18 cellular contexts compared by ENCODE assay signal in the genomic region with DNA sequence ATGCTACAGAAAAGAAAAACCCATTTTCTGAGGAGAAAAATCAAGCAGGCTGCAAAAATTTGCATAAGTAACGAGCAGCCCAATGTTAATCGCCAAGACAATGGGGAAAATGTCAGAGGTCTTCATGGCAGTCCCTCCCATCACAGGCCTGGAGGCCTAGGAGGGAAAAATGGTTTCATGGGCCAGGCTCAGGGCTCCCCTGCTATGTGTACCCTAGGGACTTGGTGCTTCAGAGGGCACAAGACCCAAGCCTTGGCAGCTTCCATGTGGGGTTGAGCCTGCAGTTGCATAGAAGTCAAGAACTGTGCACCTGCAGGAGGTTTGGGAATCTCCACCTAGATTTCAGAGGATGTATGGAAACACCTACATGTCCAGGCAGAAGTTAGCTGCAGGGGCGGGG. TPM values are rescaled to one million over a fixed set of nuclear protein-coding genes. Genes with fewer than 3 reads are reported as not detected.
A peak's percentile ranks its signal among the peaks of the same experiment; 100 is the strongest.
DNase-seq lines count a peak whose midpoint lies in the region; ATAC-seq, FAIRE-seq and TF ChIP-seq lines count a peak whose summit lies in the region.
"Had no signal": no experiment of that assay in that cellular context is flagged by ENCODE, and none has a peak within 500 bp of the region (broad histone marks: within the 10 kb centered on the region; RNA-seq: fewer than 3 reads in every experiment).

No MANE protein-coding gene starts in this region.

- no peaks in the 10 kb centered on the region for H3K27me3 ChIP-seq in BLaER1
- no peaks in the 10 kb centered on the region for H3K27me3 ChIP-seq in K562 (ENCODE audit: control insufficient read depth in 2 of 2, insufficient read depth in 2 of 2, low read length in 2 of 2)
- no peaks in the 10 kb centered on the region for H3K27me3 ChIP-seq in HepG2 (ENCODE audit: control insufficient read depth in 1 of 2, insufficient read depth in 2 of 2, low read length in 2 of 2)
- H3K27me3 ChIP-seq in spleen (replicated peaks in 1 of 7), result no peaks in the 10 kb centered on the region

- H3K4me3 ChIP-seq in BLaER1 (peak overlapping the region; percentile 36; the same call in 1 of the 2 replicates), K562 (no peak overlapping the region), HepG2 (replicated peaks in 1 of 3; ENCODE audit: insufficient read depth in 1 of 3, low read depth in 2 of 3, low read length in 3 of 3) (no peak overlapping the region), spleen (no peak overlapping the region)

- ATAC-seq in K562, result no peak
- ATAC-seq in HepG2, result no peak
- no peak for ATAC-seq in omental fat pad (ENCODE audit: low FRiP score)
- ATAC-seq: CD8-positive, alpha-beta T cell had no signal

- WGBS in K562 (ENCODE audit: insufficient coverage, low coverage, missing lambda C conversion rate), result 100% methylated on average over 1 of the region's 3 CpGs
- WGBS in HepG2 (ENCODE audit: low lambda C conversion rate), result 99% methylated on average over 3 of the region's 3 CpGs
- 93 to 100% (median 98%) methylated on average over 3 of the region's 3 CpGs for WGBS in spleen, 5 donors

- TF ChIP-seq EP300 in K562 (IDR thresholded peaks at IDR 0.05; ENCODE audit: low read length), result no peak
- TF ChIP-seq EP300 in HepG2 (IDR thresholded peaks at IDR 0.05; ENCODE audit: low read depth in 2 of 2, low read length in 2 of 2), result no peak
- TF ChIP-seq EP300 in HepG2 (CRISPR knock-in tag; IDR thresholded peaks at IDR 0.05; ENCODE audit: borderline replicate concordance), result no peak

- no peaks in the 10 kb centered on the region for H3K27me3 Mint-ChIP-seq in endothelial cell (ENCODE audit: unreplicated experiment)
- H3K27me3 Mint-ChIP-seq: CD4-positive, CD25-positive, alpha-beta regulatory T cell had no signal

- H3K9me3 Mint-ChIP-seq in endothelial cell (ENCODE audit: unreplicated experiment), result no peaks in the 10 kb centered on the region

- peaks cover 36% of the 10 kb centered on the region for H3K9me3 ChIP-seq in BLaER1
- no peaks in the 10 kb centered on the region for H3K9me3 ChIP-seq in K562 (replicated peaks; ENCODE audit: control insufficient read depth, insufficient read depth, low read depth, low read length)
- H3K9me3 ChIP-seq in HepG2 (ENCODE audit: low read length), result peaks cover 13% of the 10 kb centered on the region; the same call in 1 of the 2 replicates
- peaks cover 0 to 31% (median 26%) of the 10 kb centered on the region in 8 donors for H3K9me3 ChIP-seq in spleen
- H3K9me3 ChIP-seq: Caco-2 had no signal

- H3K4me1 Mint-ChIP-seq in endothelial cell (ENCODE audit: unreplicated experiment), result peaks cover 12% of the 10 kb centered on the region

- H3K4me3 Mint-ChIP-seq in endothelial cell (ENCODE audit: unreplicated experiment), result peak overlapping the region; percentile 32
- H3K4me3 Mint-ChIP-seq: CD8-positive, alpha-beta T cell had no signal

- H4K20me1 ChIP-seq in BLaER1 (no peaks in the 10 kb centered on the region), K562 (replicated peaks; ENCODE audit: control insufficient read depth, insufficient read depth, low read length) (no peaks in the 10 kb centered on the region), HepG2 (ENCODE audit: insufficient read depth, low read length) (no peaks in the 10 kb centered on the region)

- TF ChIP-seq CTCF in K562 (IDR thresholded peaks at IDR 0.05 in 2 of 3, conservative IDR thresholded peaks at IDR 0.05 in 1 of 3; ENCODE audit: insufficient read depth in 2 of 3, low read depth in 1 of 3, low read length in 3 of 3) (no peak), endothelial cell (IDR thresholded peaks at IDR 0.05; ENCODE audit: unreplicated experiment) (no peak), HepG2 (CRISPR knock-in tag; IDR thresholded peaks at IDR 0.05) (no peak), omental fat pad (IDR thresholded peaks at IDR 0.05) (no peak), spleen (IDR thresholded peaks at IDR 0.05 in 8 of 11, conservative IDR thresholded peaks at IDR 0.05 in 3 of 11) (no peak)

- H3K79me2 ChIP-seq in K562 (ENCODE audit: control insufficient read depth, insufficient read depth, low read length) (peaks cover 18% of the 10 kb centered on the region), HepG2 (ENCODE audit: insufficient read depth, low read length) (peaks cover 5% of the 10 kb centered on the region)

- CTCF ChIA-PET in K562 (lab: Yijun Ruan, JAX; ENCODE audit: low intra/inter-chr PET ratio), result no interaction called here
- CTCF ChIA-PET in HepG2 (lab: Yijun Ruan, JAX; ENCODE audit: low intra/inter-chr PET ratio, low total read pairs), result no interaction called here

- H3K36me3 ChIP-seq in BLaER1 (peaks cover 79% of the 10 kb centered on the region), K562 (ENCODE audit: control insufficient read depth, insufficient read depth, low read length) (peaks cover 42% of the 10 kb centered on the region; the same call in 1 of the 3 replicates), HepG2 (replicated peaks in 1 of 2; ENCODE audit: control insufficient read depth in 1 of 2, insufficient read depth in 2 of 2, low read length in 2 of 2) (peaks cover 7 to 50% of the 10 kb centered on the region in 2 experiments), spleen (peaks cover 0 to 100% (median 63%) of the 10 kb centered on the region in 6 donors)

- peaks cover 25% of the 10 kb centered on the region for H3K36me3 Mint-ChIP-seq in endothelial cell (ENCODE audit: low read depth, unreplicated experiment)

- H3K27ac Mint-ChIP-seq in endothelial cell (ENCODE audit: unreplicated experiment), result no peak overlapping the region
- H3K27ac Mint-ChIP-seq: CD8-positive, alpha-beta T cell had no signal

- in situ Hi-C loops in K562 (cut with MboI), result no loop called here
- in situ Hi-C loops in HepG2 (cut with HindIII; ENCODE audit: extremely low pct_ligation_motif_present, low pct_unique_long_range_greater_than_20kb), result no loop called here

- H3K4me1 ChIP-seq in BLaER1, result no peaks in the 10 kb centered on the region
- H3K4me1 ChIP-seq in K562 (replicated peaks in 1 of 2; ENCODE audit: control insufficient read depth in 2 of 2, insufficient read depth in 2 of 2, low read length in 2 of 2), result no peaks in the 10 kb centered on the region; a peak in 1 of 5 replicates
- no peaks in the 10 kb centered on the region for H3K4me1 ChIP-seq in HepG2 (ENCODE audit: insufficient read depth, low read length)
- H3K4me1 ChIP-seq in spleen, result peaks cover 0 to 7% (median 0%) of the 10 kb centered on the region in 6 donors
- H3K4me1 ChIP-seq: Caco-2 had no signal

- DNase-seq in K562 (ENCODE audit: extremely low read depth in 1 of 4, low spot score in 3 of 4), result no peak
- DNase-seq in endothelial cell (ENCODE audit: low spot score), result no peak
- no peak for DNase-seq in HepG2 (ENCODE audit: low spot score)
- DNase-seq in omental fat pad (ENCODE audit: low spot score), result no peak
- no peak for DNase-seq in spleen
- DNase-seq: 8988T; Caco-2; CD4-positive, CD25-positive, alpha-beta regulatory T cell; CD8-positive, alpha-beta T cell; DMS153; DND-41; GOT3; H7; HCEC 1CT had no signal

- BruUV-seq in K562 (replicated peaks; lab: Mats Ljungman, UMichigan), result no TSS peak
- BruUV-seq in HepG2 (replicated peaks; lab: Mats Ljungman, UMichigan), result no TSS peak

- no peak overlapping the region for H3K4me2 ChIP-seq in BLaER1
- H3K4me2 ChIP-seq in K562 (ENCODE audit: insufficient read depth, low read length), result no peak overlapping the region
- H3K4me2 ChIP-seq in HepG2 (ENCODE audit: low read depth, low read length), result no peak overlapping the region

- H3K9me1 ChIP-seq in K562 (ENCODE audit: control insufficient read depth, insufficient read depth, low read length), result no peaks in the 10 kb centered on the region

- H2AFZ ChIP-seq in K562 (ENCODE audit: low read depth, low read length), result no peak overlapping the region
- no peak overlapping the region for H2AFZ ChIP-seq in HepG2 (ENCODE audit: low read length)

- intact Hi-C loops in K562 (cut with micrococcal nuclease) (no loop called here), HepG2 (cut with micrococcal nuclease; ENCODE audit: unreplicated experiment) (no loop called here), spleen (cut with DNase I; ENCODE audit: low total_unique reads) (no loop called here)

- TF ChIP-seq RAD21 in K562 (CRISPR knock-in tag; conservative IDR thresholded peaks at IDR 0.05 in 1 of 2, IDR thresholded peaks at IDR 0.05 in 1 of 2) (no peak), HepG2 (CRISPR knock-in tag; IDR thresholded peaks at IDR 0.05) (no peak)

- H3K27ac ChIP-seq in BLaER1, result no peak overlapping the region
- no peak overlapping the region for H3K27ac ChIP-seq in K562 (ENCODE audit: extremely low read depth, low read depth, low read length)
- no peak overlapping the region for H3K27ac ChIP-seq in HepG2 (ENCODE audit: extremely low read length, insufficient read depth, low read length)
- no peak overlapping the region for H3K27ac ChIP-seq in spleen
- H3K27ac ChIP-seq: C4-2B had no signal

- POLR2A ChIA-PET in K562 (lab: Yijun Ruan, JAX), result no interaction called here
- POLR2A ChIA-PET in HepG2 (lab: Yijun Ruan, JAX), result no interaction called here

- FAIRE-seq in K562 (lab: Jason Lieb, UNC) (no peak), HepG2 (lab: Jason Lieb, UNC) (no peak)
- FAIRE-seq: G401.6, GM12892 had no signal

- H3K9ac ChIP-seq in BLaER1, result no peak overlapping the region
- H3K9ac ChIP-seq in K562 (ENCODE audit: insufficient read depth in 1 of 2, low read depth in 2 of 2, low read length in 2 of 2), result no peak overlapping the region
- H3K9ac ChIP-seq in HepG2 (ENCODE audit: insufficient read depth, low read depth, low read length), result no peak overlapping the region

- TF ChIP-seq POLR2A in K562 (conservative IDR thresholded peaks at IDR 0.05) (no peak), HepG2 (IDR thresholded peaks at IDR 0.05; ENCODE audit: insufficient read depth in 1 of 2, low read depth in 2 of 2, low read length in 2 of 2) (no peak), spleen (IDR thresholded peaks at IDR 0.05) (no peak)

RNA-seq across cellular contexts. Expression of gene CAAP1, which starts 10.4 kb away (rescaled TPM):
- 10.9 and 11.7 TPM in 2 replicates for total RNA-seq in K562 (2011; cell fraction: chromatin; rRNA removed; ENCODE audit: low replicate concordance)
- total RNA-seq in K562 (2011; cell fraction: nucleolus; rRNA removed), result 10.4 and 11.3 TPM in 2 replicates
- total RNA-seq in K562 (2011; cell fraction: nucleoplasm; rRNA removed), result 9.6 and 11.2 TPM in 2 replicates
- total RNA-seq in K562 (2014; rRNA removed), result 16.1 and 16.8 TPM in 2 replicates
- total RNA-seq in K562 (2014; rRNA removed; fragmentation: Illumina TruSeq; extraction: Trizol), result 17.4 and 19.6 TPM in 2 replicates
- 13.3 and 14.8 TPM in 2 replicates for total RNA-seq in K562 (2015; rRNA removed; fragmentation: Illumina TruSeq; extraction: Trizol)
- total RNA-seq in K562 (2021), result 11.5 and 15.3 TPM in 2 replicates
- 10.3 and 16.0 TPM in 2 replicates for polyA plus RNA-seq in K562 (2011; rRNA removed)
- polyA plus RNA-seq in K562 (2011; cell fraction: cytosol; rRNA removed), result 5.4 and 5.9 TPM in 2 replicates
- 6.2 and 6.7 TPM in 2 replicates for polyA plus RNA-seq in K562 (2011; cell fraction: nucleus; rRNA removed)
- polyA plus RNA-seq in K562 (2012), result 8.1 and 11.1 TPM in 2 replicates
- 13.7 and 17.4 TPM in 2 replicates for polyA plus RNA-seq in K562 (2014; fragmentation: Illumina TruSeq; extraction: Trizol)
- polyA plus RNA-seq in K562 (2014; fragmentation: Nextera tagmentation; extraction: Ambion mirVana), result 1 to 10 TPM; 8.9 TPM
- 13.9 and 14.7 TPM in 2 replicates for polyA plus RNA-seq in K562 (2014; rRNA removed)
- polyA minus RNA-seq in K562 (2011; rRNA and poly(A)+ RNA removed), result 9.6 and 11.5 TPM in 2 replicates
- polyA minus RNA-seq in K562 (2011; cell fraction: cytosol; rRNA and poly(A)+ RNA removed), result 6.9 and 7.9 TPM in 2 replicates
- polyA minus RNA-seq in K562 (2011; cell fraction: nucleus; rRNA and poly(A)+ RNA removed), result 7.0 and 9.8 TPM in 2 replicates
- total RNA-seq in endothelial cell (ENCODE audit: unreplicated experiment), result 10.1 TPM
- total RNA-seq in HepG2 (2016; rRNA removed; fragmentation: Illumina TruSeq; extraction: Trizol), result 34.8 and 40.2 TPM in 2 replicates
- 9.9 and 10.3 TPM in 2 replicates for total RNA-seq in HepG2 (2016; cell fraction: cytosol; rRNA removed; fragmentation: Illumina TruSeq; extraction: Trizol; ENCODE audit: low read depth)
- 35.5 and 35.8 TPM in 2 replicates for total RNA-seq in HepG2 (2016; cell fraction: insoluble cytoplasmic fraction; rRNA removed; fragmentation: Illumina TruSeq; extraction: Trizol)
- total RNA-seq in HepG2 (2016; cell fraction: membrane; rRNA removed; fragmentation: Illumina TruSeq; extraction: Trizol), result 11.9 and 14.0 TPM in 2 replicates
- 21.5 and 24.0 TPM in 2 replicates for total RNA-seq in HepG2 (2016; cell fraction: nucleus; rRNA removed; fragmentation: Illumina TruSeq; extraction: Trizol)
- polyA plus RNA-seq in HepG2 (2011; rRNA removed), result 10.5 and 10.9 TPM in 2 replicates
- 10.1 and 10.9 TPM in 2 replicates for polyA plus RNA-seq in HepG2 (2011; cell fraction: cytosol; rRNA removed)
- polyA plus RNA-seq in HepG2 (2011; cell fraction: nucleus; rRNA removed), result 11.4 and 12.3 TPM in 2 replicates
- polyA plus RNA-seq in HepG2 (2012), result 13.0 and 15.7 TPM in 2 replicates
- polyA plus RNA-seq in HepG2 (2016; cell fraction: cytosol; fragmentation: Illumina TruSeq; extraction: Trizol; ENCODE audit: low read depth), result 1.9 and 2.2 TPM in 2 replicates
- 33.8 and 34.9 TPM in 2 replicates for polyA plus RNA-seq in HepG2 (2016; cell fraction: insoluble cytoplasmic fraction; fragmentation: Illumina TruSeq; extraction: Trizol; ENCODE audit: low read depth)
- 7.2 and 7.7 TPM in 2 replicates for polyA plus RNA-seq in HepG2 (2016; cell fraction: membrane; fragmentation: Illumina TruSeq; extraction: Trizol; ENCODE audit: low read depth)
- polyA plus RNA-seq in HepG2 (2016; cell fraction: nucleus; fragmentation: Illumina TruSeq; extraction: Trizol; ENCODE audit: insufficient read depth, low read depth), result 28.1 and 30.6 TPM in 2 replicates
- 5.7 and 8.0 TPM in 2 replicates for polyA minus RNA-seq in HepG2 (2011; rRNA and poly(A)+ RNA removed; ENCODE audit: low replicate concordance)
- polyA minus RNA-seq in HepG2 (2011; cell fraction: cytosol; rRNA and poly(A)+ RNA removed), result 13.4 and 14.7 TPM in 2 replicates
- polyA minus RNA-seq in HepG2 (2011; cell fraction: nucleus; rRNA and poly(A)+ RNA removed), result 22.5 and 26.7 TPM in 2 replicates
- 10 to 100 TPM; 13.6 to 18.7 (median 14.8) TPM for total RNA-seq in omental fat pad
- total RNA-seq in spleen, result 10 to 100 TPM; 11.9 to 22.3 (median 15.2) TPM
- 10 to 100 TPM; 10.6 to 12.9 (median 11.2) TPM for polyA plus RNA-seq in spleen
